10 cellular contexts compared by ENCODE assay signal in the genomic region with DNA sequence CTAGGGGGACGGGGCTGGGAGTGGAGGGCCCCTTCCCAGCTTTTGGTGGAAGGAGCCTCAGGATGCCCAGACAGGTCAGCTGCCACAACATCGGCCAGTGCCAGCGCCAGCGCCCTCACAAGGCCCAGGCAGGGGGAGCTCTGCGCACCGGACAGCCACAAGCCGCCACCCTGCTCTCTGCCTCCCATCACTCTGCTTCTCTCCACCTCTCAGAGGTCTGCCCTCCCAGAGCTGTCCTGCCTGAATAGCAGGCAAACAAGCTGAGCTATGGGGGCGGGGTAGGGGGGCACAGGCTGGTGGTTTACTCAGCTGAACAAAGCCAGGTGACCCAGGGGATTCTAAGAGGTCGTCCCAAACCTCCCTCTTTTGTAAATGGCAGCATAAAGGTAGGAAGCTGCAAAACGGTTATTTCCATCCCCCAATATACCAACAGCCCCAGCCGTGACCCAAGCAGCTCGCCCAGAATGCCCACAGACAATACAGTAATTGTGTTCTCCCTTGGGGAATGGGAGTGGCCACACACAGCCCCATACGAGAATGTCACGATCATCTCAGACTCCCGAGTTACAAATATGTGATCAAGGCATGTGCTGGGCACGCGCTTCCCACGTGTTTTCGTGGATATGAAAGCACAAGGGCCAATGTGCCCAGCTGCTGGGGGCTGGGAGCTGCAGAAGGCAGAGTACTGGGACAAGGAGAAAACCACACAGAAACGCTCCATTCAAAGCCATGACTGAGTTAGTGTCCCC. TPM values are rescaled to one million over a fixed set of nuclear protein-coding genes. Genes with fewer than 3 reads are reported as not detected.
DNase-seq lines count a peak whose midpoint lies in the region; ATAC-seq and TF ChIP-seq lines count a peak whose summit lies in the region.
"Had no signal": no experiment of that assay in that cellular context is flagged by ENCODE, and none has a peak within 500 bp of the region (broad histone marks: within the 10 kb centered on the region; RNA-seq: fewer than 3 reads in every experiment).

No MANE protein-coding gene starts in this region.

- DNase-seq in activated naive CD4-positive, alpha-beta T cell treated with anti-CD3 and anti-CD28 coated beads, Interleukin-2, amount 10 ng/mL, durations not matched to agents 7 days and 5 days: no peak
- no peak for DNase-seq in activated naive CD4-positive, alpha-beta T cell treated with anti-CD3 and anti-CD28 coated beads, Interleukin-2, amount 50 U/mL, for 16 hours
- DNase-seq in colonic mucosa (no peak), upper lobe of right lung (peak; percentile 64), trophoblast cell (no peak)
- no peak for DNase-seq in naive thymus-derived CD4-positive, alpha-beta T cell
- no peak for DNase-seq in NK-92 treated with Interleukin-12 subunit alpha and Interleukin-12 subunit beta, amount 100 ng/mL, for 24 hours (lab: John Stamatoyannopoulos, UW)
- DNase-seq: DMS79 treated with DMSO at 0.1 percent for 48 hours, NCI-H1092 treated with DMSO at 0.1 percent for 48 hours had no signal

- no peak for TF ChIP-seq CTCF in colonic mucosa (IDR thresholded peaks at IDR 0.05)
- no peak for TF ChIP-seq CTCF in upper lobe of right lung (IDR thresholded peaks at IDR 0.05)

- no peaks in the 10 kb centered on the region for H3K79me2 ChIP-seq in trophoblast cell (ENCODE audit: control insufficient read depth, insufficient read depth, low read length, poor library complexity)

- no peak overlapping the region for H4K91ac ChIP-seq in trophoblast cell (ENCODE audit: low read depth, low read length)

- H3K9ac ChIP-seq in colonic mucosa (ENCODE audit: low read depth in 2 of 2, low read length in 2 of 2): peak overlapping the region; percentile 61 to 76
- no peak overlapping the region for H3K9ac ChIP-seq in trophoblast cell (ENCODE audit: low read length)

- no peak overlapping the region for H2BK12ac ChIP-seq in trophoblast cell (ENCODE audit: low read length)

- CTCF ChIA-PET in activated naive CD4-positive, alpha-beta T cell treated with anti-CD3 and anti-CD28 coated beads, Interleukin-2, amount 10 ng/mL, durations not matched to agents 7 days and 5 days (lab: Charles Lee): interaction anchor here (0.8 to 2.7 kb wide), 2 partner anchors 10 to 17 kb away, joined by 3 to 15 read pairs; no protein-coding TSS in a partner anchor
- CTCF ChIA-PET in naive thymus-derived CD4-positive, alpha-beta T cell (lab: Charles Lee): interaction anchor here (1.0 to 13.1 kb wide), 7 partner anchors 10 to 88 kb away, joined by 3 to 150 read pairs (median 4); partner anchors contain the start of gene FAM53B

- H3K36me3 ChIP-seq in colonic mucosa (no peaks in the 10 kb centered on the region), upper lobe of right lung (no peaks in the 10 kb centered on the region), trophoblast cell (ENCODE audit: control insufficient read depth in 1 of 2, insufficient read depth in 2 of 2, low read length in 2 of 2) (peaks cover 0 to 4% of the 10 kb centered on the region in 2 experiments)
- H3K36me3 ChIP-seq in naive thymus-derived CD4-positive, alpha-beta T cell (ENCODE audit: control insufficient read depth in 2 of 3, insufficient read depth in 3 of 3, low read length in 3 of 3): no peaks in the 10 kb centered on the region

- no peak overlapping the region for H4K12ac ChIP-seq in trophoblast cell (ENCODE audit: low read depth, low read length)

- H3K36me3 Mint-ChIP-seq in activated naive CD4-positive, alpha-beta T cell treated with anti-CD3 and anti-CD28 coated beads, Interleukin-2, amount 10 ng/mL, durations not matched to agents 7 days and 5 days: peaks cover 28% of the 10 kb centered on the region
- peaks cover 0 to 21% (median 0%) of the 10 kb centered on the region in 5 donors for H3K36me3 Mint-ChIP-seq in naive thymus-derived CD4-positive, alpha-beta T cell

- no peaks in the 10 kb centered on the region for H3K27me3 ChIP-seq in colonic mucosa
- no peaks in the 10 kb centered on the region for H3K27me3 ChIP-seq in naive thymus-derived CD4-positive, alpha-beta T cell (ENCODE audit: control insufficient read depth in 2 of 2, insufficient read depth in 2 of 2, low read length in 2 of 2)
- H3K27me3 ChIP-seq in upper lobe of right lung: no peaks in the 10 kb centered on the region
- no peaks in the 10 kb centered on the region for H3K27me3 ChIP-seq in trophoblast cell (ENCODE audit: insufficient read depth, low read length)

- H3K23ac ChIP-seq in trophoblast cell (ENCODE audit: low read length): no peak overlapping the region

- no peak overlapping the region for H2AK5ac ChIP-seq in trophoblast cell (ENCODE audit: low read length)

- H2BK5ac ChIP-seq in trophoblast cell (ENCODE audit: low read depth, low read length, poor library complexity): no peak overlapping the region

- H3K4ac ChIP-seq in trophoblast cell (ENCODE audit: low read depth, low read length): no peak overlapping the region

- no CpG with 5 or more reads among the region's 20 CpGs for WGBS in trophoblast cell (ENCODE audit: extremely low coverage, insufficient coverage, insufficient read length)

- H2AFZ ChIP-seq in trophoblast cell (ENCODE audit: insufficient read depth, low read length, poor library complexity): no peak overlapping the region

- H3K14ac ChIP-seq in trophoblast cell (ENCODE audit: low read length): no peak overlapping the region

- peaks cover 87% of the 10 kb centered on the region for H3K4me1 Mint-ChIP-seq in activated naive CD4-positive, alpha-beta T cell treated with anti-CD3 and anti-CD28 coated beads, Interleukin-2, amount 10 ng/mL, durations not matched to agents 7 days and 5 days
- peaks cover 62 to 99% (median 84%) of the 10 kb centered on the region in 7 donors for H3K4me1 Mint-ChIP-seq in naive thymus-derived CD4-positive, alpha-beta T cell

- H4K8ac ChIP-seq in trophoblast cell (ENCODE audit: low read depth, low read length): no peak overlapping the region

- H3K9me3 ChIP-seq in colonic mucosa (no peaks in the 10 kb centered on the region), upper lobe of right lung (no peaks in the 10 kb centered on the region), trophoblast cell (ENCODE audit: insufficient read depth, low read depth, low read length) (no peaks in the 10 kb centered on the region)
- H3K9me3 ChIP-seq in naive thymus-derived CD4-positive, alpha-beta T cell (ENCODE audit: control insufficient read depth in 2 of 3, low read length in 3 of 3): no peaks in the 10 kb centered on the region

- peaks cover 59% of the 10 kb centered on the region for H3K4me1 ChIP-seq in colonic mucosa
- H3K4me1 ChIP-seq in naive thymus-derived CD4-positive, alpha-beta T cell (ENCODE audit: control insufficient read depth in 2 of 2, insufficient read depth in 2 of 2, low read length in 2 of 2): peaks cover 79 to 99% of the 10 kb centered on the region in 2 donors
- peaks cover 78% of the 10 kb centered on the region for H3K4me1 ChIP-seq in upper lobe of right lung
- peaks cover 10 to 14% of the 10 kb centered on the region in 2 experiments for H3K4me1 ChIP-seq in trophoblast cell (ENCODE audit: control insufficient read depth in 1 of 2, insufficient read depth in 2 of 2, low read length in 2 of 2)

- ATAC-seq in naive thymus-derived CD4-positive, alpha-beta T cell: no peak
- ATAC-seq in upper lobe of right lung: no peak
- no peak for ATAC-seq in HG03469 (IDR thresholded peaks at IDR 0.05; ENCODE audit: unreplicated experiment)

- no peak overlapping the region for H2BK120ac ChIP-seq in trophoblast cell (ENCODE audit: insufficient read depth, low read length, poor library complexity)

- H3K4me3 ChIP-seq in colonic mucosa (no peak overlapping the region), upper lobe of right lung (no peak overlapping the region), trophoblast cell (ENCODE audit: low read depth, low read length) (no peak overlapping the region)
- H3K4me3 ChIP-seq in naive thymus-derived CD4-positive, alpha-beta T cell (ENCODE audit: low read length): no peak overlapping the region

- intact Hi-C loops in colonic mucosa (cut with DNase I) (no loop called here), upper lobe of right lung (cut with DNase I) (no loop called here)
- intact Hi-C loops in naive thymus-derived CD4-positive, alpha-beta T cell (cut with micrococcal nuclease): no loop called here

- POLR2A ChIA-PET in naive thymus-derived CD4-positive, alpha-beta T cell (lab: Charles Lee): interaction anchor here (0.9 to 17.4 kb wide), 7 partner anchors 7 to 97 kb away, joined by 3 to 271 read pairs (median 6); no protein-coding TSS in a partner anchor

- H3K27ac Mint-ChIP-seq in activated naive CD4-positive, alpha-beta T cell treated with anti-CD3 and anti-CD28 coated beads, Interleukin-2, amount 10 ng/mL, durations not matched to agents 7 days and 5 days: peak overlapping the region; percentile 89
- H3K27ac Mint-ChIP-seq in naive thymus-derived CD4-positive, alpha-beta T cell: peak overlapping the region; percentile 75 to 99 (median 90)

- no peak overlapping the region for H3K4me2 ChIP-seq in trophoblast cell (ENCODE audit: low read length)

- H3K27me3 Mint-ChIP-seq in activated naive CD4-positive, alpha-beta T cell treated with anti-CD3 and anti-CD28 coated beads, Interleukin-2, amount 10 ng/mL, durations not matched to agents 7 days and 5 days: no peaks in the 10 kb centered on the region
- H3K27me3 Mint-ChIP-seq in naive thymus-derived CD4-positive, alpha-beta T cell: no peaks in the 10 kb centered on the region

- H3K18ac ChIP-seq in trophoblast cell (ENCODE audit: low read length): no peak overlapping the region

- peak overlapping the region; percentile 67 for H3K27ac ChIP-seq in colonic mucosa
- H3K27ac ChIP-seq in naive thymus-derived CD4-positive, alpha-beta T cell (ENCODE audit: low read depth, low read length): peak overlapping the region; percentile 64
- peak overlapping the region; percentile 80 for H3K27ac ChIP-seq in upper lobe of right lung
- no peak overlapping the region for H3K27ac ChIP-seq in trophoblast cell (ENCODE audit: low read depth, low read length)

- H3K4me3 Mint-ChIP-seq in activated naive CD4-positive, alpha-beta T cell treated with anti-CD3 and anti-CD28 coated beads, Interleukin-2, amount 10 ng/mL, durations not matched to agents 7 days and 5 days: no peak overlapping the region
- peak overlapping the region in 9 of 10 donors; percentile 32 to 74 (median 56) for H3K4me3 Mint-ChIP-seq in naive thymus-derived CD4-positive, alpha-beta T cell

- no peaks in the 10 kb centered on the region for H3K9me3 Mint-ChIP-seq in activated naive CD4-positive, alpha-beta T cell treated with anti-CD3 and anti-CD28 coated beads, Interleukin-2, amount 10 ng/mL, durations not matched to agents 7 days and 5 days
- no peaks in the 10 kb centered on the region for H3K9me3 Mint-ChIP-seq in naive thymus-derived CD4-positive, alpha-beta T cell

- no peaks in the 10 kb centered on the region for H3K79me1 ChIP-seq in trophoblast cell (ENCODE audit: low read length)

RNA-seq across cellular contexts. Expression of gene FAM53B, which starts 19.7 kb away (rescaled TPM):
- 10 to 100 TPM; 43.3 to 45.2 TPM for total RNA-seq in colonic mucosa
- total RNA-seq in naive thymus-derived CD4-positive, alpha-beta T cell: 10 to 100 TPM; 25.5 to 51.5 (median 28.6) TPM
- 10 to 100 TPM in 1 of 2 donors, 1 to 10 TPM in 1; 3.9 to 18.8 TPM for polyA plus RNA-seq in naive thymus-derived CD4-positive, alpha-beta T cell
- total RNA-seq in upper lobe of right lung: 31.4 TPM
- polyA plus RNA-seq in trophoblast cell (2013): 5.8 and 6.2 TPM in 2 replicates
